ENCODE assay signal across 1 cellular context in genomic region chr7:69597278-69598076, GRCh38.
A peak's percentile ranks its signal among the peaks of the same experiment; 100 is the strongest.
TF ChIP-seq lines count a peak whose summit lies in the region.

No MANE protein-coding gene starts in this region.

TF ChIP-seq in HepG2, 621 proteins besides CTCF, POLR2A, EP300 and RAD21 (continued from another document and continues in another):
- TF ChIP-seq HOXA3 (CRISPR knock-in tag; IDR thresholded peaks at IDR 0.05) (no peak), ZNF614 (CRISPR knock-in tag; IDR thresholded peaks at IDR 0.05; ENCODE audit: borderline replicate concordance) (no peak), ZGPAT (CRISPR knock-in tag; IDR thresholded peaks at IDR 0.05) (no peak), KDM5B (CRISPR knock-in tag; IDR thresholded peaks at IDR 0.05; ENCODE audit: borderline replicate concordance) (peak; percentile 43; the same call in 1 of the 2 replicates), ZBTB39 (CRISPR knock-in tag; IDR thresholded peaks at IDR 0.05) (no peak), RFXAP (CRISPR knock-in tag; IDR thresholded peaks at IDR 0.05; ENCODE audit: borderline replicate concordance) (no peak), SNRNP70 (IDR thresholded peaks at IDR 0.05; ENCODE audit: low read depth, low read length) (no peak), U2AF2 (IDR thresholded peaks at IDR 0.05; ENCODE audit: low read depth, low read length) (no peak), ZNF577 (CRISPR knock-in tag; IDR thresholded peaks at IDR 0.05; ENCODE audit: borderline replicate concordance, low read depth) (no peak), DPF2 (CRISPR knock-in tag; IDR thresholded peaks at IDR 0.05; ENCODE audit: borderline replicate concordance, low read depth) (no peak), ZNF607 (CRISPR knock-in tag; IDR thresholded peaks at IDR 0.05; ENCODE audit: borderline replicate concordance) (0 out of 2 replicates have a peak, but pooled peaks have one; percentile 40), ZNF781 (CRISPR knock-in tag; IDR thresholded peaks at IDR 0.05; ENCODE audit: borderline replicate concordance, not compliant biosample characterization) (no peak), MTA3 (CRISPR knock-in tag; IDR thresholded peaks at IDR 0.05) (no peak), MLLT10 (CRISPR knock-in tag; IDR thresholded peaks at IDR 0.05) (no peak), ZNF672 (CRISPR knock-in tag; IDR thresholded peaks at IDR 0.05) (no peak), ZNF773 (CRISPR knock-in tag; IDR thresholded peaks at IDR 0.05; ENCODE audit: borderline replicate concordance) (no peak), ZNF446 (CRISPR knock-in tag; IDR thresholded peaks at IDR 0.05) (0 out of 2 replicates have a peak, but pooled peaks have one; percentile 37), RFXANK (CRISPR knock-in tag; IDR thresholded peaks at IDR 0.05) (no peak), KLF15 (CRISPR knock-in tag; IDR thresholded peaks at IDR 0.05; ENCODE audit: borderline replicate concordance) (no peak), ZFY (CRISPR knock-in tag; IDR thresholded peaks at IDR 0.05) (peak; percentile 46; the same call in 1 of the 2 replicates), SRSF4 (IDR thresholded peaks at IDR 0.05; ENCODE audit: low read depth, low read length, poor library complexity, severe bottlenecking) (no peak), PHF8 (CRISPR knock-in tag; IDR thresholded peaks at IDR 0.05) (0 out of 2 replicates have a peak, but pooled peaks have one; percentile 24), CSRNP1 (CRISPR knock-in tag; IDR thresholded peaks at IDR 0.05) (no peak), ZNF251 (CRISPR knock-in tag; IDR thresholded peaks at IDR 0.05) (no peak), ZIK1 (CRISPR knock-in tag; IDR thresholded peaks at IDR 0.05; ENCODE audit: borderline replicate concordance, low read depth) (no peak), ZMYM4 (CRISPR knock-in tag; IDR thresholded peaks at IDR 0.05) (no peak; the same call in 1 of the 2 replicates), SRSF1 (optimal IDR thresholded peaks at IDR 0.05; ENCODE audit: low read depth, low read length) (no peak), ZNF33B (CRISPR knock-in tag; IDR thresholded peaks at IDR 0.05) (0 out of 2 replicates have a peak, but pooled peaks have one; percentile 54), TGIF2 (CRISPR knock-in tag; IDR thresholded peaks at IDR 0.05) (no peak), ZNF557 (CRISPR knock-in tag; IDR thresholded peaks at IDR 0.05) (no peak), JARID2 (CRISPR knock-in tag; IDR thresholded peaks at IDR 0.05; ENCODE audit: insufficient replicate concordance) (no peak), TOE1 (CRISPR knock-in tag; IDR thresholded peaks at IDR 0.05) (no peak), ZNF253 (CRISPR knock-in tag; IDR thresholded peaks at IDR 0.05; ENCODE audit: borderline replicate concordance) (no peak), MTF1 (CRISPR knock-in tag; IDR thresholded peaks at IDR 0.05) (no peak), MYC (CRISPR knock-in tag; IDR thresholded peaks at IDR 0.05; ENCODE audit: borderline replicate concordance) (no peak), ZBTB21 (CRISPR knock-in tag; IDR thresholded peaks at IDR 0.05) (no peak), TBL1XR1 (IDR thresholded peaks at IDR 0.05; ENCODE audit: borderline replicate concordance, low read length, partially characterized antibody) (no peak), FOSL2 (CRISPR knock-in tag; IDR thresholded peaks at IDR 0.05) (no peak), ZNF441 (CRISPR knock-in tag; IDR thresholded peaks at IDR 0.05; ENCODE audit: borderline replicate concordance) (no peak), ZNF225 (CRISPR knock-in tag; IDR thresholded peaks at IDR 0.05) (no peak), ARHGAP35 (CRISPR knock-in tag; IDR thresholded peaks at IDR 0.05; ENCODE audit: borderline replicate concordance) (no peak), CSRNP2 (CRISPR knock-in tag; conservative IDR thresholded peaks at IDR 0.05; ENCODE audit: low read depth) (no peak), ZZZ3 (CRISPR knock-in tag; IDR thresholded peaks at IDR 0.05; ENCODE audit: borderline replicate concordance) (no peak), IKZF1 (IDR thresholded peaks at IDR 0.05) (no peak), NFKBIZ (CRISPR knock-in tag; IDR thresholded peaks at IDR 0.05) (no peak), DNMT3B (CRISPR knock-in tag; conservative IDR thresholded peaks at IDR 0.05) (no peak), KDM3A (CRISPR knock-in tag; IDR thresholded peaks at IDR 0.05; ENCODE audit: low read depth) (0 out of 2 replicates have a peak, but pooled peaks have one; percentile 46), SSRP1 (CRISPR knock-in tag; IDR thresholded peaks at IDR 0.05) (no peak), SAFB2 (CRISPR knock-in tag; IDR thresholded peaks at IDR 0.05; ENCODE audit: borderline replicate concordance, low read depth) (no peak), NFE2 (CRISPR knock-in tag; IDR thresholded peaks at IDR 0.05) (no peak), RCOR2 (CRISPR knock-in tag; IDR thresholded peaks at IDR 0.05) (no peak), KMT2B (CRISPR knock-in tag; IDR thresholded peaks at IDR 0.05) (no peak), ZNF598 (CRISPR knock-in tag; IDR thresholded peaks at IDR 0.05; ENCODE audit: borderline replicate concordance) (no peak), KDM1A (CRISPR knock-in tag; IDR thresholded peaks at IDR 0.05) (no peak), HMG20B (CRISPR knock-in tag; conservative IDR thresholded peaks at IDR 0.05) (no peak), AKAP8 (CRISPR knock-in tag; IDR thresholded peaks at IDR 0.05) (no peak), CREB1 (IDR thresholded peaks at IDR 0.05) (no peak), CREB1 (CRISPR knock-in tag; IDR thresholded peaks at IDR 0.05) (no peak)
- TF ChIP-seq, protein P1, sequence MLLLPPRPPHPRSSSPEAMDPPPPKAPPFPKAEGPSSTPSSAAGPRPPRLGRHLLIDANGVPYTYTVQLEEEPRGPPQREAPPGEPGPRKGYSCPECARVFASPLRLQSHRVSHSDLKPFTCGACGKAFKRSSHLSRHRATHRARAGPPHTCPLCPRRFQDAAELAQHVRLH (CRISPR knock-in tag; IDR thresholded peaks at IDR 0.05; ENCODE audit: borderline replicate concordance, low read depth): no peak
- TF ChIP-seq, protein P2, sequence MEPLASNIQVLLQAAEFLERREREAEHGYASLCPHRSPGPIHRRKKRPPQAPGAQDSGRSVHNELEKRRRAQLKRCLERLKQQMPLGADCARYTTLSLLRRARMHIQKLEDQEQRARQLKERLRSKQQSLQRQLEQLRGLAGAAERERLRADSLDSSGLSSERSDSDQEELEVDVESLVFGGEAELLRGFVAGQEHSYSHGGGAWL (CRISPR knock-in tag; IDR thresholded peaks at IDR 0.05): peak; percentile 33; the same call in 1 of the 2 replicates
- TF ChIP-seq, protein P3, sequence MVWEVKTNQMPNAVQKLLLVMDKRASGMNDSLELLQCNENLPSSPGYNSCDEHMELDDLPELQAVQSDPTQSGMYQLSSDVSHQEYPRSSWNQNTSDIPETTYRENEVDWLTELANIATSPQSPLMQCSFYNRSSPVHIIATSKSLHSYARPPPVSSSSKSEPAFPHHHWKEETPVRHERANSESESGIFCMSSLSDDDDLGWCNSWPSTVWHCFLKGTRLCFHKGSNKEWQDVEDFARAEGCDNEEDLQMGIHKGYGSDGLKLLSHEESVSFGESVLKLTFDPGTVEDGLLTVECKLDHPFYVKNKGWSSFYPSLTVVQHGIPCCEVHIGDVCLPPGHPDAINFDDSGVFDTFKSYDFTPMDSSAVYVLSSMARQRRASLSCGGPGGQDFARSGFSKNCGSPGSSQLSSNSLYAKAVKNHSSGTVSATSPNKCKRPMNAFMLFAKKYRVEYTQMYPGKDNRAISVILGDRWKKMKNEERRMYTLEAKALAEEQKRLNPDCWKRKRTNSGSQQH (CRISPR knock-in tag; IDR thresholded peaks at IDR 0.05; ENCODE audit: low read depth): no peak
- TF ChIP-seq, protein P4, sequence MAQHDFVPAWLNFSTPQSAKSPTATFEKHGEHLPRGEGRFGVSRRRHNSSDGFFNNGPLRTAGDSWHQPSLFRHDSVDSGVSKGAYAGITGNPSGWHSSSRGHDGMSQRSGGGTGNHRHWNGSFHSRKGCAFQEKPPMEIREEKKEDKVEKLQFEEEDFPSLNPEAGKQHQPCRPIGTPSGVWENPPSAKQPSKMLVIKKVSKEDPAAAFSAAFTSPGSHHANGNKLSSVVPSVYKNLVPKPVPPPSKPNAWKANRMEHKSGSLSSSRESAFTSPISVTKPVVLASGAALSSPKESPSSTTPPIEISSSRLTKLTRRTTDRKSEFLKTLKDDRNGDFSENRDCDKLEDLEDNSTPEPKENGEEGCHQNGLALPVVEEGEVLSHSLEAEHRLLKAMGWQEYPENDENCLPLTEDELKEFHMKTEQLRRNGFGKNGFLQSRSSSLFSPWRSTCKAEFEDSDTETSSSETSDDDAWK (CRISPR knock-in tag; IDR thresholded peaks at IDR 0.05): no peak
- TF ChIP-seq, protein P5, sequence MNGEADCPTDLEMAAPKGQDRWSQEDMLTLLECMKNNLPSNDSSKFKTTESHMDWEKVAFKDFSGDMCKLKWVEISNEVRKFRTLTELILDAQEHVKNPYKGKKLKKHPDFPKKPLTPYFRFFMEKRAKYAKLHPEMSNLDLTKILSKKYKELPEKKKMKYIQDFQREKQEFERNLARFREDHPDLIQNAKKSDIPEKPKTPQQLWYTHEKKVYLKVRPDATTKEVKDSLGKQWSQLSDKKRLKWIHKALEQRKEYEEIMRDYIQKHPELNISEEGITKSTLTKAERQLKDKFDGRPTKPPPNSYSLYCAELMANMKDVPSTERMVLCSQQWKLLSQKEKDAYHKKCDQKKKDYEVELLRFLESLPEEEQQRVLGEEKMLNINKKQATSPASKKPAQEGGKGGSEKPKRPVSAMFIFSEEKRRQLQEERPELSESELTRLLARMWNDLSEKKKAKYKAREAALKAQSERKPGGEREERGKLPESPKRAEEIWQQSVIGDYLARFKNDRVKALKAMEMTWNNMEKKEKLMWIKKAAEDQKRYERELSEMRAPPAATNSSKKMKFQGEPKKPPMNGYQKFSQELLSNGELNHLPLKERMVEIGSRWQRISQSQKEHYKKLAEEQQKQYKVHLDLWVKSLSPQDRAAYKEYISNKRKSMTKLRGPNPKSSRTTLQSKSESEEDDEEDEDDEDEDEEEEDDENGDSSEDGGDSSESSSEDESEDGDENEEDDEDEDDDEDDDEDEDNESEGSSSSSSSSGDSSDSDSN (CRISPR knock-in tag; IDR thresholded peaks at IDR 0.05): 0 out of 2 replicates have a peak, but pooled peaks have one; percentile 6
- TF ChIP-seq, protein P6, sequence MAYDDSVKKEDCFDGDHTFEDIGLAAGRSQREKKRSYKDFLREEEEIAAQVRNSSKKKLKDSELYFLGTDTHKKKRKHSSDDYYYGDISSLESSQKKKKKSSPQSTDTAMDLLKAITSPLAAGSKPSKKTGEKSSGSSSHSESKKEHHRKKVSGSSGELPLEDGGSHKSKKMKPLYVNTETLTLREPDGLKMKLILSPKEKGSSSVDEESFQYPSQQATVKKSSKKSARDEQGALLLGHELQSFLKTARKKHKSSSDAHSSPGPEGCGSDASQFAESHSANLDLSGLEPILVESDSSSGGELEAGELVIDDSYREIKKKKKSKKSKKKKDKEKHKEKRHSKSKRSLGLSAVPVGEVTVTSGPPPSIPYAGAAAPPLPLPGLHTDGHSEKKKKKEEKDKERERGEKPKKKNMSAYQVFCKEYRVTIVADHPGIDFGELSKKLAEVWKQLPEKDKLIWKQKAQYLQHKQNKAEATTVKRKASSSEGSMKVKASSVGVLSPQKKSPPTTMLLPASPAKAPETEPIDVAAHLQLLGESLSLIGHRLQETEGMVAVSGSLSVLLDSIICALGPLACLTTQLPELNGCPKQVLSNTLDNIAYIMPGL (CRISPR knock-in tag; IDR thresholded peaks at IDR 0.05; ENCODE audit: borderline replicate concordance in 1 of 2, low read depth in 1 of 2): no peak
